Comparison of ENCODE assay signal across 6 cellular contexts in the genomic region with DNA sequence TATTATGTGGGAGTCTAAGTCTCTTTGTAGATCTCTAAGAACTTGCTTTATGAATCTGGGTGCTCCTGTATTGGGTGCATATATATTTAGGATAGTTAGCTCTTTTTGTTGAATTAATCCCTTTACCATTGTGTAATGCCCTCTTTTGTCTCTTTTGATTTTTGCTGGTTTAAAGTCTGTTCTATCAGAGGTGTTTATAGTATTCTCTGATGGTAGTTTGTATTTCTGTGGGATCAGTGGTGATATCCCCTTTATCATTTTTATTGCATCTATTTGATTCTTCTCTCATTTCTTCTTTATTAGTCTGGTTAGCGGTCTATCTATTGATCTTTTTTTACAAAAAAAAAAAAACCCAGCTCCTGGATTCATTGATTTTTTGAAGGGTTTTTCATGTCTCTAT. TPM values are rescaled to one million over a fixed set of nuclear protein-coding genes. Genes with fewer than 3 reads are reported as not detected.
"Had no signal": no experiment of that assay in that cellular context is flagged by ENCODE, and none has a peak within 500 bp of the region (broad histone marks: within the 10 kb centered on the region; RNA-seq: fewer than 3 reads in every experiment).

No MANE protein-coding gene starts in this region.

RNA-seq across cellular contexts. Expression of a gene that starts 15.3 kb away (rescaled TPM):
- total RNA-seq: HepG2, HT-29, HT1080, IMR-90, K562 had no signal
- polyA plus RNA-seq: HepG2, IgD-negative memory B cell, IMR-90, K562 had no signal

RNA-seq across cellular contexts. Expression of a gene that starts 17.4 kb away (rescaled TPM):
- total RNA-seq: HepG2, HT-29, IMR-90 had no signal
- polyA plus RNA-seq: HepG2, IMR-90 had no signal

RNA-seq across cellular contexts. Expression of a gene that starts 50.6 kb away (rescaled TPM):
- total RNA-seq: HepG2, HT-29, HT1080, IMR-90, K562 had no signal
- polyA plus RNA-seq: HepG2, IMR-90, K562 had no signal
